16 cellular contexts compared by ENCODE assay signal in the genomic region with DNA sequence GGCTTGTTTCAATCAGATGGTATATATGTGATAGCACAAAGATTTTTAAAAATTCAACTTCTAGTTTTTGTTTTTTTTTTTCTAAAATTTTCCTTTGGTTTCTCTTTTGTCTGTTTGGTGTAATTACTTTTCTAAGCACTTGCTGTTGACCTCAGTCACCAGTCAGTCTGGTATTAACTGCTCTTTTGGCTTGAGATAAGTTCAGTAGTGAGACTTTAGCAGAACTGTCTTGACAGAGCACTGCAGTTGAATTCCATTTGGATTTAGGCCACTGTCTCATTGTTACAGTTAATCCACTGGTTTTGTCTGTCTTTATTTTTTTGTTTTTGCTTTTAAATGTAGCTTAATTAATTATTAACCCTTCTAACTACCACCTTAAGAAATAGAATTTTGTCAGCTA. TPM values are rescaled to one million over a fixed set of nuclear protein-coding genes. Genes with fewer than 3 reads are reported as not detected.
A peak's percentile ranks its signal among the peaks of the same experiment; 100 is the strongest.
DNase-seq lines count a peak whose midpoint lies in the region; ATAC-seq, FAIRE-seq and TF ChIP-seq lines count a peak whose summit lies in the region.
"Had no signal": no experiment of that assay in that cellular context is flagged by ENCODE, and none has a peak within 500 bp of the region (broad histone marks: within the 10 kb centered on the region; RNA-seq: fewer than 3 reads in every experiment).

No MANE protein-coding gene starts in this region.

- H3K4me3 ChIP-seq in kidney (ENCODE audit: low read length in 2 of 2) (no peak overlapping the region), retinal pigment epithelial cell (ENCODE audit: low read length) (no peak overlapping the region), mesendoderm (ENCODE audit: low read length) (no peak overlapping the region)
- H3K4me3 ChIP-seq: SK-N-MC had no signal

- DNase-seq in OCI-M1 (lab: John Stamatoyannopoulos, UW): peak; percentile 4
- DNase-seq in glutamatergic neuron: no peak
- no peak for DNase-seq in kidney
- DNase-seq in retinal pigment epithelial cell (ENCODE audit: low read depth): peak; percentile 15
- no peak for DNase-seq in activated naive CD8-positive, alpha-beta T cell treated with anti-CD3 and anti-CD28 coated beads for 36 hours
- no peak for DNase-seq in mesendoderm
- no peak for DNase-seq in KBM-7
- DNase-seq: COR-L47, NCI-H1930, NCI-H2171, NCI-H446 had no signal

- H3K4me3 Mint-ChIP-seq in glutamatergic neuron (ENCODE audit: unreplicated experiment): no peak overlapping the region
- no peak overlapping the region for H3K4me3 Mint-ChIP-seq in activated naive CD8-positive, alpha-beta T cell treated with anti-CD3 and anti-CD28 coated beads for 36 hours
- H3K4me3 Mint-ChIP-seq: IgD-negative memory B cell had no signal

- H3K79me1 ChIP-seq in mesendoderm (ENCODE audit: low read length): peaks cover 2% of the 10 kb centered on the region

- no peaks in the 10 kb centered on the region for H3K36me3 Mint-ChIP-seq in glutamatergic neuron (ENCODE audit: unreplicated experiment)
- H3K36me3 Mint-ChIP-seq in activated naive CD8-positive, alpha-beta T cell treated with anti-CD3 and anti-CD28 coated beads for 36 hours: peaks cover 10% of the 10 kb centered on the region

- no peak overlapping the region for H3K56ac ChIP-seq in mesendoderm (ENCODE audit: low read length)

- peaks cover 2% of the 10 kb centered on the region for H3K27me3 Mint-ChIP-seq in glutamatergic neuron (ENCODE audit: unreplicated experiment)
- no peaks in the 10 kb centered on the region for H3K27me3 Mint-ChIP-seq in activated naive CD8-positive, alpha-beta T cell treated with anti-CD3 and anti-CD28 coated beads for 36 hours
- H3K27me3 Mint-ChIP-seq: IgD-negative memory B cell had no signal

- peak overlapping the region in 1 of 2 donors; percentile 30 for H3K9ac ChIP-seq in kidney (ENCODE audit: low read length in 2 of 2)
- H3K9ac ChIP-seq in mesendoderm (ENCODE audit: low read length): no peak overlapping the region

- no peaks in the 10 kb centered on the region for H3K9me3 Mint-ChIP-seq in glutamatergic neuron (ENCODE audit: unreplicated experiment)
- H3K9me3 Mint-ChIP-seq in activated naive CD8-positive, alpha-beta T cell treated with anti-CD3 and anti-CD28 coated beads for 36 hours: no peaks in the 10 kb centered on the region
- H3K9me3 Mint-ChIP-seq: IgD-negative memory B cell had no signal

- H3K27ac Mint-ChIP-seq in glutamatergic neuron (ENCODE audit: unreplicated experiment): peak overlapping the region; percentile 90
- H3K27ac Mint-ChIP-seq in activated naive CD8-positive, alpha-beta T cell treated with anti-CD3 and anti-CD28 coated beads for 36 hours: no peak overlapping the region
- H3K27ac Mint-ChIP-seq: IgD-negative memory B cell had no signal

- H3K9me3 ChIP-seq in kidney (ENCODE audit: control insufficient read depth in 1 of 2, low read length in 2 of 2): no peaks in the 10 kb centered on the region

- FAIRE-seq in kidney (lab: Jason Lieb, UNC): peak; percentile 13
- FAIRE-seq: GM19239 had no signal

- H4K5ac ChIP-seq in mesendoderm (ENCODE audit: low read length): no peak overlapping the region

- H2BK120ac ChIP-seq in mesendoderm (ENCODE audit: low read depth, low read length): no peak overlapping the region

- peaks cover 3 to 12% of the 10 kb centered on the region in 2 donors for H3K4me1 ChIP-seq in kidney (ENCODE audit: control insufficient read depth in 1 of 2, insufficient read depth in 1 of 2, low read depth in 1 of 2, low read length in 2 of 2)
- H3K4me1 ChIP-seq in mesendoderm (ENCODE audit: control insufficient read depth, low read depth, low read length): peaks cover 3% of the 10 kb centered on the region

- H3K4me1 Mint-ChIP-seq in glutamatergic neuron (ENCODE audit: low read depth, unreplicated experiment): peaks cover 12% of the 10 kb centered on the region
- H3K4me1 Mint-ChIP-seq in activated naive CD8-positive, alpha-beta T cell treated with anti-CD3 and anti-CD28 coated beads for 36 hours: peaks cover 11% of the 10 kb centered on the region

- no peak overlapping the region for H2AK5ac ChIP-seq in mesendoderm (ENCODE audit: low read length)

- H4K8ac ChIP-seq in mesendoderm (ENCODE audit: low read depth, low read length): no peak overlapping the region

- H3K18ac ChIP-seq in mesendoderm (ENCODE audit: low read length): no peak overlapping the region

- H3K4me2 ChIP-seq in mesendoderm (ENCODE audit: low read length): no peak overlapping the region

- no peak overlapping the region for H3K23ac ChIP-seq in mesendoderm (ENCODE audit: low read length)

- H3K27ac ChIP-seq in kidney (ENCODE audit: low read depth in 2 of 2, low read length in 2 of 2): no peak overlapping the region
- H3K27ac ChIP-seq in mesendoderm (ENCODE audit: low read depth, low read length): no peak overlapping the region
- H3K27ac ChIP-seq: SK-N-MC had no signal

- no peak overlapping the region for H2BK15ac ChIP-seq in mesendoderm (replicated peaks; ENCODE audit: low read depth)

- H3K27me3 ChIP-seq in mesendoderm (ENCODE audit: insufficient read depth, low read length, poor library complexity): no peaks in the 10 kb centered on the region

- H3K4ac ChIP-seq in mesendoderm (ENCODE audit: low read depth, low read length): no peak overlapping the region

- peaks cover 2% of the 10 kb centered on the region for H3K79me2 ChIP-seq in mesendoderm (ENCODE audit: control insufficient read depth, insufficient read depth, low read length)

- TF ChIP-seq CTCF in glutamatergic neuron (IDR thresholded peaks at IDR 0.05; ENCODE audit: partially characterized antibody, unreplicated experiment) (no peak), kidney (IDR thresholded peaks at IDR 0.05; ENCODE audit: borderline replicate concordance, extremely low read depth, insufficient read depth) (no peak), retinal pigment epithelial cell (conservative IDR thresholded peaks at IDR 0.05; ENCODE audit: low read depth, low read length) (no peak)

- in situ Hi-C loops in KBM-7 (cut with MboI; ENCODE audit: low pct_unique_long_range_greater_than_20kb, low sequenced_read_pairs): no loop called here

- intact Hi-C loops in kidney (cut with DNase I): no loop called here

- no peak for ATAC-seq in HG03039 (IDR thresholded peaks at IDR 0.05; ENCODE audit: unreplicated experiment)
- ATAC-seq: Panc1 had no signal

- H3K36me3 ChIP-seq in kidney (ENCODE audit: control insufficient read depth in 1 of 2, insufficient read depth in 2 of 2, low read length in 2 of 2) (peaks cover 0 to 3% of the 10 kb centered on the region in 2 donors), mesendoderm (ENCODE audit: control insufficient read depth, insufficient read depth, low read length) (no peaks in the 10 kb centered on the region)

- H2BK5ac ChIP-seq in mesendoderm (ENCODE audit: low read length): no peak overlapping the region

RNA-seq across cellular contexts. Expression of gene OSBPL9, which starts 36.2 kb away (rescaled TPM):
- 84.6 TPM for total RNA-seq in glutamatergic neuron (ENCODE audit: unreplicated experiment)
- total RNA-seq in kidney: 76.6 TPM
- 73.2 TPM for polyA plus RNA-seq in kidney (ENCODE audit: insufficient read depth, low read depth, low replicate concordance)
- total RNA-seq in activated naive CD8-positive, alpha-beta T cell treated with anti-CD3 and anti-CD28 coated beads for 36 hours: 10 to 100 TPM; 52.5 to 55.9 TPM
- 45.4 TPM for polyA plus RNA-seq in mesendoderm (2013, experiment 1 of 2)
- 46.3 TPM for polyA plus RNA-seq in mesendoderm (2013, experiment 2 of 2)

Comparison
In these comparisons a context has a peak if more than half of its experiments do, and no peak if none do; other contexts are left out.
1. DNase-seq: peak in OCI-M1 (single experiment) and retinal pigment epithelial cell (single experiment); none in glutamatergic neuron (single experiment), kidney (single experiment), activated naive CD8-positive, alpha-beta T cell treated with anti-CD3 and anti-CD28 coated beads for 36 hours (single experiment), mesendoderm (single experiment) and KBM-7 (single experiment).